In the genomic region with DNA sequence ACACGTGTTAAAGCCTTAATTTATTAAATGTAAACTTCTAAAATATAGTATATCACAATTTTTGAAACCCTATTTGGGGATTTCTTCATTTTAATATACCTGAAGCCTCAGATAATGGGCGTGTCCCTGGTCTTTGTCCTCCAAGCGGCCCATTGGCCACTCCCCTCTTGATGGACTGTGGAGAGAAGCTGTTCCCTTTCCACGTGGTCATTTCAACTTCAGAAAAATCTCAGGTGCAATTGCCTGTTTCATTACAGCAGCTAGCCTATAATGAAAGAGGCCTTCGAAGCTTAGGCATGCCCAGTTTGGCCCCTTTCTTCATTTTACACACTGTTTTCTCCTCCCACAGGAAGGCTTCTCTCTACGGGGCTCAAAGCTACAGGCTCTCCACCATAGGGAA, we compare ENCODE assay signal across 26 cellular contexts.
A peak's percentile ranks its signal among the peaks of the same experiment; 100 is the strongest.
DNase-seq lines count a peak whose midpoint lies in the region; ATAC-seq, FAIRE-seq and TF ChIP-seq lines count a peak whose summit lies in the region.
"Had no signal": no experiment of that assay in that cellular context is flagged by ENCODE, and none has a peak within 500 bp of the region (broad histone marks: within the 10 kb centered on the region; RNA-seq: fewer than 3 reads in every experiment).

No MANE protein-coding gene starts in this region.

- no peak for ATAC-seq in HepG2
- ATAC-seq in right lobe of liver, result no peak
- ATAC-seq in Right ventricle myocardium inferior, result no peak
- ATAC-seq: sciatic nerve had no signal

- no peak overlapping the region for H3K4me3 Mint-ChIP-seq in glutamatergic neuron (ENCODE audit: unreplicated experiment)
- H3K4me3 Mint-ChIP-seq: activated naive CD8-positive, alpha-beta T cell treated with anti-CD3 and anti-CD28 coated beads, Interleukin-2, amount 10 ng/mL, durations not matched to agents 7 days and 5 days; HFFc6; mesothelial cell of epicardium had no signal

- H3K79me2 ChIP-seq in HepG2 (ENCODE audit: insufficient read depth, low read length) (no peaks in the 10 kb centered on the region), OCI-LY7 (ENCODE audit: insufficient read depth, low read depth, low read length) (no peaks in the 10 kb centered on the region)

- 60% methylated on average over 6 of the region's 6 CpGs for WGBS in HepG2 (ENCODE audit: low lambda C conversion rate)
- 85% methylated on average over 5 of the region's 6 CpGs for WGBS in right lobe of liver (ENCODE audit: insufficient coverage, low coverage, low lambda C conversion rate, missing lambda C conversion rate)

- no peak for FAIRE-seq in HepG2 (lab: Jason Lieb, UNC)
- FAIRE-seq: kidney, RCC 7860 had no signal

- H3K9me3 Mint-ChIP-seq in glutamatergic neuron (ENCODE audit: unreplicated experiment), result peaks cover 5% of the 10 kb centered on the region
- H3K9me3 Mint-ChIP-seq: activated naive CD8-positive, alpha-beta T cell treated with anti-CD3 and anti-CD28 coated beads, Interleukin-2, amount 10 ng/mL, durations not matched to agents 7 days and 5 days; HFFc6; mesothelial cell of epicardium; naive thymus-derived CD8-positive, alpha-beta T cell had no signal

- H3K4me1 ChIP-seq in HepG2 (ENCODE audit: insufficient read depth, low read length) (peaks cover 60% of the 10 kb centered on the region), right lobe of liver (no peaks in the 10 kb centered on the region), OCI-LY7 (ENCODE audit: insufficient read depth, low read length, poor library complexity, severe bottlenecking) (peaks cover 11% of the 10 kb centered on the region)
- H3K4me1 ChIP-seq: ascending aorta, BLaER1 had no signal

- intact Hi-C loops in HepG2 (cut with micrococcal nuclease; ENCODE audit: unreplicated experiment) (loop anchor here (2.0 kb wide), 1 partner anchor 67 kb away; no protein-coding TSS in a partner anchor), right lobe of liver (cut with DNase I) (no loop called here), OCI-LY7 (cut with micrococcal nuclease; ENCODE audit: unreplicated experiment) (no loop called here), Right ventricle myocardium inferior (cut with DNase I) (no loop called here)

- no peak for TF ChIP-seq EP300 in HepG2 (IDR thresholded peaks at IDR 0.05; ENCODE audit: low read depth in 2 of 2, low read length in 2 of 2)
- TF ChIP-seq EP300 in HepG2 (CRISPR knock-in tag; IDR thresholded peaks at IDR 0.05; ENCODE audit: borderline replicate concordance), result no peak

- H3K4me2 ChIP-seq in HepG2 (ENCODE audit: low read depth, low read length) (0 out of 2 replicates have a peak overlapping the region, but pooled peaks have one; percentile 76), OCI-LY7 (ENCODE audit: low read length) (no peak overlapping the region)
- H3K4me2 ChIP-seq: BLaER1 had no signal

- no peak for TF ChIP-seq POLR2A in HepG2 (IDR thresholded peaks at IDR 0.05; ENCODE audit: insufficient read depth in 1 of 2, low read depth in 2 of 2, low read length in 2 of 2)
- no peak for TF ChIP-seq POLR2A in right lobe of liver (IDR thresholded peaks at IDR 0.05)

- CTCF ChIA-PET in HepG2 (lab: Yijun Ruan, JAX; ENCODE audit: low intra/inter-chr PET ratio, low total read pairs) (no interaction called here), OCI-LY7 (lab: Charles Lee; ENCODE audit: unreplicated experiment) (no interaction called here)

- no peaks in the 10 kb centered on the region for H4K20me1 ChIP-seq in HepG2 (ENCODE audit: insufficient read depth, low read length)
- H4K20me1 ChIP-seq in OCI-LY7 (ENCODE audit: insufficient read depth, low read length), result no peaks in the 10 kb centered on the region
- H4K20me1 ChIP-seq: BLaER1 had no signal

- H3K36me3 ChIP-seq in HepG2 (replicated peaks in 1 of 2; ENCODE audit: control insufficient read depth in 1 of 2, insufficient read depth in 2 of 2, low read length in 2 of 2) (no peaks in the 10 kb centered on the region), right lobe of liver (no peaks in the 10 kb centered on the region), OCI-LY7 (ENCODE audit: insufficient read depth, low read length) (no peaks in the 10 kb centered on the region)
- H3K36me3 ChIP-seq: ascending aorta, BLaER1, stomach, WERI-Rb-1 had no signal

- H3K9me3 ChIP-seq in HepG2 (ENCODE audit: low read length), result no peaks in the 10 kb centered on the region
- no peaks in the 10 kb centered on the region for H3K9me3 ChIP-seq in right lobe of liver
- no peaks in the 10 kb centered on the region for H3K9me3 ChIP-seq in OCI-LY7 (ENCODE audit: low read length)
- H3K9me3 ChIP-seq: ascending aorta, BLaER1, Caco-2, stomach had no signal

- no peak overlapping the region for H3K27ac ChIP-seq in HepG2 (ENCODE audit: extremely low read length, insufficient read depth, low read length)
- H3K27ac ChIP-seq in right lobe of liver, result no peak overlapping the region
- no peak overlapping the region for H3K27ac ChIP-seq in OCI-LY7 (ENCODE audit: low read depth, low read length, poor library complexity, severe bottlenecking)
- H3K27ac ChIP-seq: ascending aorta, BLaER1, WERI-Rb-1 had no signal

- in situ Hi-C loops in HepG2 (cut with HindIII; ENCODE audit: extremely low pct_ligation_motif_present, low pct_unique_long_range_greater_than_20kb) (no loop called here), G401 (cut with HindIII; ENCODE audit: low sequenced_read_pairs) (no loop called here)

- peak overlapping the region; percentile 77 for H3K27ac Mint-ChIP-seq in glutamatergic neuron (ENCODE audit: unreplicated experiment)
- H3K27ac Mint-ChIP-seq: activated naive CD8-positive, alpha-beta T cell treated with anti-CD3 and anti-CD28 coated beads, Interleukin-2, amount 10 ng/mL, durations not matched to agents 7 days and 5 days; HFFc6; mesothelial cell of epicardium had no signal

- no peaks in the 10 kb centered on the region for H3K9me2 ChIP-seq in OCI-LY7 (ENCODE audit: insufficient read depth, low read length)

- no peaks in the 10 kb centered on the region for H3K36me3 Mint-ChIP-seq in glutamatergic neuron (ENCODE audit: unreplicated experiment)
- H3K36me3 Mint-ChIP-seq: activated naive CD8-positive, alpha-beta T cell treated with anti-CD3 and anti-CD28 coated beads, Interleukin-2, amount 10 ng/mL, durations not matched to agents 7 days and 5 days; mesothelial cell of epicardium; naive thymus-derived CD8-positive, alpha-beta T cell had no signal

- H3K4me3 ChIP-seq in HepG2 (replicated peaks in 1 of 3; ENCODE audit: insufficient read depth in 1 of 3, low read depth in 2 of 3, low read length in 3 of 3), result no peak overlapping the region
- no peak overlapping the region for H3K4me3 ChIP-seq in right lobe of liver
- no peak overlapping the region for H3K4me3 ChIP-seq in OCI-LY7 (ENCODE audit: low read depth, low read length, poor library complexity, severe bottlenecking)
- H3K4me3 ChIP-seq: ascending aorta, BLaER1, stomach had no signal

- H2AFZ ChIP-seq in HepG2 (ENCODE audit: low read length) (no peak overlapping the region), OCI-LY7 (ENCODE audit: low read length) (0 out of 2 replicates have a peak overlapping the region, but pooled peaks have one; percentile 25)

- BruUV-seq in HepG2 (replicated peaks; lab: Mats Ljungman, UMichigan) (no TSS peak), OCI-LY7 (replicated peaks; lab: Mats Ljungman, UMichigan) (no TSS peak)

- H3K27me3 ChIP-seq in HepG2 (ENCODE audit: control insufficient read depth in 1 of 2, insufficient read depth in 2 of 2, low read length in 2 of 2) (no peaks in the 10 kb centered on the region), right lobe of liver (no peaks in the 10 kb centered on the region)
- H3K27me3 ChIP-seq: ascending aorta, BLaER1, stomach had no signal

- POLR2A ChIA-PET in HepG2 (lab: Yijun Ruan, JAX) (interaction anchor here (1.4 kb wide), 1 partner anchor 20 kb away, joined by 6 read pairs; no protein-coding TSS in a partner anchor), OCI-LY7 (lab: Charles Lee) (interaction anchor here (0.6 to 1.5 kb wide), 3 partner anchors 8 to 1041 kb away, joined by 4 to 6 read pairs (median 4); no protein-coding TSS in a partner anchor)

- TF ChIP-seq CTCF in HepG2 (CRISPR knock-in tag; IDR thresholded peaks at IDR 0.05) (no peak), right lobe of liver (IDR thresholded peaks at IDR 0.05) (no peak), OCI-LY7 (conservative IDR thresholded peaks at IDR 0.05; ENCODE audit: low read length) (no peak), glutamatergic neuron (IDR thresholded peaks at IDR 0.05; ENCODE audit: partially characterized antibody, unreplicated experiment) (no peak)

- no peak overlapping the region for H3K9ac ChIP-seq in HepG2 (ENCODE audit: insufficient read depth, low read depth, low read length)
- H3K9ac ChIP-seq: BLaER1 had no signal

- H3K27me3 Mint-ChIP-seq in glutamatergic neuron (ENCODE audit: unreplicated experiment), result peaks cover 3% of the 10 kb centered on the region
- H3K27me3 Mint-ChIP-seq: activated naive CD8-positive, alpha-beta T cell treated with anti-CD3 and anti-CD28 coated beads, Interleukin-2, amount 10 ng/mL, durations not matched to agents 7 days and 5 days had no signal

- peaks cover 46% of the 10 kb centered on the region for H3K4me1 Mint-ChIP-seq in glutamatergic neuron (ENCODE audit: low read depth, unreplicated experiment)
- H3K4me1 Mint-ChIP-seq: activated naive CD8-positive, alpha-beta T cell treated with anti-CD3 and anti-CD28 coated beads, Interleukin-2, amount 10 ng/mL, durations not matched to agents 7 days and 5 days had no signal

- no peak for TF ChIP-seq RAD21 in HepG2 (CRISPR knock-in tag; IDR thresholded peaks at IDR 0.05)

- DNase-seq in HepG2 (ENCODE audit: low spot score) (no peak), right lobe of liver (no peak), OCI-LY7 (ENCODE audit: low spot score) (no peak), glutamatergic neuron (no peak), Right ventricle myocardium inferior (ENCODE audit: missing footprints) (no peak), G401 (ENCODE audit: low spot score) (no peak), HUDEP-2 (lab: John Stamatoyannopoulos, UW; ENCODE audit: unreplicated experiment in 76 of 76) (no peak)
- DNase-seq: activated CD4-positive, alpha-beta T cell treated with anti-CD3 and anti-CD28 coated beads for 4 hours; activated CD8-positive, alpha-beta memory T cell treated with anti-CD3 and anti-CD28 coated beads for 24 hours; activated naive CD8-positive, alpha-beta T cell treated with anti-CD3 and anti-CD28 coated beads, Interleukin-2, amount 10 ng/mL, durations not matched to agents 7 days and 5 days; Caco-2; erythroblast; HFFc6; IMR-90; kidney; SIG-M5; stimulated activated CD4-positive, alpha-beta T cell treated with anti-CD3 and anti-CD28 coated beads, Interleukin-12 subunit alpha, Interleukin-12 subunit beta, amount 100 ng/mL, for 4 hours; stimulated activated CD4-positive, alpha-beta T cell treated with anti-CD3 and anti-CD28 coated beads, Interleukin-2, amount 100 ng/mL, for 48 hours; stomach; WERI-Rb-1 had no signal

TF ChIP-seq in HepG2, 621 proteins besides CTCF, POLR2A, EP300 and RAD21 (continues in another document):
- no peak for TF ChIP-seq ZNF260 (CRISPR knock-in tag; IDR thresholded peaks at IDR 0.05; ENCODE audit: borderline replicate concordance, low read depth)
- TF ChIP-seq JDP2 (CRISPR knock-in tag; IDR thresholded peaks at IDR 0.05; ENCODE audit: borderline replicate concordance), result no peak
- no peak for TF ChIP-seq HOXA5 (CRISPR knock-in tag; IDR thresholded peaks at IDR 0.05)
- no peak for TF ChIP-seq ISX (CRISPR knock-in tag; conservative IDR thresholded peaks at IDR 0.05)
- TF ChIP-seq SMAD9 (CRISPR knock-in tag; IDR thresholded peaks at IDR 0.05), result no peak
